1 cellular context compared by ENCODE assay signal in the genomic region with DNA sequence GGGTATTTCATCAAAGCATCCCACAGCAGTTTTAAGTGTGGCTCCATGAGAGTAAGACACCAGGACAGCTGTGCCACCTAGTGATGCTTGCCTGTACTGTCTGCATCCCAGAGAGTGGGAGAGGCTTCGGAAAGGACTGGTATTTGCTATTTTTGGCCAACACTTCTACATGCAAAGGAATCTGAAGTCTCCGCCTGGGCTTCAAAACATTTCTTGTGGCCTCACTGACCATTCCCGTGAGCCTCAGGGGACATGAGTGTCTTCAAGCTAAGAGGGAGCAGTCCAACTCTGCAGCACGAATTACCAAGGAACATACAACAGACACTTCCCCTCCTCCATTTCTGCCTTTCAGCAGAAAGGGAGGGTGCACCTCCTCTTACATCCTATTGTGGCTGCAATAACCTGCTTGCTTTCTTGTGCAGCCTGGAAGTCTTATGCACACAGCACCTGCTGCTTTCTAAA.
TF ChIP-seq lines count a peak whose summit lies in the region.

No MANE protein-coding gene starts in this region.

TF ChIP-seq in HEK293, 187 proteins besides CTCF, POLR2A, EP300 and RAD21 (continued from another document):
- TF ChIP-seq, protein P1, sequence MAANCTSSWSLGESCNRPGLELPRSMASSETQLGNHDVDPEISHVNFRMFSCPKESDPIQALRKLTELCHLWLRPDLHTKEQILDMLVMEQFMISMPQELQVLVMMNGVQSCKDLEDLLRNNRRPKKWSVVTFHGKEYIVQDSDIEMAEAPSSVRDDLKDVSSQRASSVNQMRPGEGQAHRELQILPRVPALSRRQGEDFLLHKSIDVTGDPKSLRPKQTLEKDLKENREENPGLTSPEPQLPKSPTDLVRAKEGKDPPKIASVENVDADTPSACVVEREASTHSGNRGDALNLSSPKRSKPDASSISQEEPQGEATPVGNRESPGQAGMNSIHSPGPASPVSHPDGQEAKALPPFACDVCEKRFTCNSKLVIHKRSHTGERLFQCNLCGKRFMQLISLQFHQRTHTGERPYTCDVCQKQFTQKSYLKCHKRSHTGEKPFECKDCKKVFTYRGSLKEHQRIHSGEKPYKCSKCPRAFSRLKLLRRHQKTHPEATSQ (tag by site-specific recombination; IDR thresholded peaks at IDR 0.05): no peak
